11 cellular contexts compared by ENCODE assay signal in the genomic region with DNA sequence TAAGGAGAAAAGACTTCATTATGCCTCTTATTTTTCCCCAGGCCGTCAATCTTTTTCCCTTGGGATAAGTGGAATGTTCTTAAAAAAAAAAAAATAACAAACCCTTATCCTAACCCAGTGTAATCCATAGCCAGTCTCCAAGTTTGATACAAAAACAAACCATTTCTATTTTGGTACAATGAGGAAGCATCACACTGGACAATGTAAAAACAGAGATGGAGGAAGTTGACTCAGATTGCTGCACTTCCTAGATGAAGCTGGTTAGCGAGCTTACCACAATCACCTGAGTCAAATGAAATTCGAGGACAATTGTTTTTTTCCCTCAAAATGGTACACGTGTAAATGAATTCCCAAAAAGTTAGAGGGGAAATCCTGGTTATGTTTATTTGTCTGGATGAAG.
DNase-seq lines count a peak whose midpoint lies in the region; ATAC-seq and TF ChIP-seq lines count a peak whose summit lies in the region.
"Had no signal": no experiment of that assay in that cellular context is flagged by ENCODE, and none has a peak within 500 bp of the region (broad histone marks: within the 10 kb centered on the region; RNA-seq: fewer than 3 reads in every experiment).

No MANE protein-coding gene starts in this region.

- H3K4me3 Mint-ChIP-seq in chondrocyte (ENCODE audit: unreplicated experiment) (peak overlapping the region; percentile 5), memory B cell (peak overlapping the region; percentile 28)
- H3K4me3 Mint-ChIP-seq: activated naive CD4-positive, alpha-beta T cell treated with anti-CD3 and anti-CD28 coated beads for 36 hours; T-cell had no signal

- H3K27ac Mint-ChIP-seq in chondrocyte (ENCODE audit: unreplicated experiment) (peak overlapping the region; percentile 83), memory B cell (peak overlapping the region; percentile 69)
- H3K27ac Mint-ChIP-seq: activated naive CD4-positive, alpha-beta T cell treated with anti-CD3 and anti-CD28 coated beads for 36 hours; T-cell had no signal

- TF ChIP-seq CTCF in AG10803 (conservative IDR thresholded peaks at IDR 0.05; ENCODE audit: low read length): no peak
- TF ChIP-seq CTCF in chondrocyte (IDR thresholded peaks at IDR 0.05): no peak

- H3K27me3 Mint-ChIP-seq in chondrocyte (ENCODE audit: low read depth): no peaks in the 10 kb centered on the region
- no peaks in the 10 kb centered on the region for H3K27me3 Mint-ChIP-seq in memory B cell

- H3K36me3 Mint-ChIP-seq in chondrocyte (ENCODE audit: low read depth) (no peaks in the 10 kb centered on the region), memory B cell (peaks cover 1% of the 10 kb centered on the region)
- H3K36me3 Mint-ChIP-seq: T-cell had no signal

- ATAC-seq in HG03103 (IDR thresholded peaks at IDR 0.05; ENCODE audit: low read depth, unreplicated experiment) (peak; percentile 55), memory B cell (ENCODE audit: low read depth) (peak; percentile 82), HG03342 (IDR thresholded peaks at IDR 0.05; ENCODE audit: unreplicated experiment) (no peak)
- ATAC-seq: T-cell had no signal

- peaks cover 33% of the 10 kb centered on the region for H3K4me1 Mint-ChIP-seq in chondrocyte (ENCODE audit: low read depth)
- peaks cover 23% of the 10 kb centered on the region for H3K4me1 Mint-ChIP-seq in memory B cell

- H3K9me3 Mint-ChIP-seq in chondrocyte (ENCODE audit: low read depth) (no peaks in the 10 kb centered on the region), memory B cell (no peaks in the 10 kb centered on the region)
- H3K9me3 Mint-ChIP-seq: activated naive CD4-positive, alpha-beta T cell treated with anti-CD3 and anti-CD28 coated beads for 36 hours; T-cell had no signal

- no peak overlapping the region for H3K4me3 ChIP-seq in AG10803 (ENCODE audit: low read length)

- peak; percentile 41 for DNase-seq in AG10803 (ENCODE audit: low read depth)
- no peak for DNase-seq in chondrocyte (ENCODE audit: low spot score)
- no peak for DNase-seq in memory B cell (ENCODE audit: low spot score in 2 of 2)
- DNase-seq in NCI-H187 treated with DMSO at 0.1 percent for 48 hours (lab: John Stamatoyannopoulos, UW): no peak
- DNase-seq in NCI-H2227 treated with DMSO at 0.1 percent for 48 hours (lab: John Stamatoyannopoulos, UW): no peak
- no peak for DNase-seq in iPS-NIHi7 (ENCODE audit: extremely low spot score)
- DNase-seq: activated naive CD4-positive, alpha-beta T cell treated with anti-CD3 and anti-CD28 coated beads for 36 hours; small intestine; T-cell had no signal
